ENCODE assay signal across 8 cellular contexts in the genomic region with DNA sequence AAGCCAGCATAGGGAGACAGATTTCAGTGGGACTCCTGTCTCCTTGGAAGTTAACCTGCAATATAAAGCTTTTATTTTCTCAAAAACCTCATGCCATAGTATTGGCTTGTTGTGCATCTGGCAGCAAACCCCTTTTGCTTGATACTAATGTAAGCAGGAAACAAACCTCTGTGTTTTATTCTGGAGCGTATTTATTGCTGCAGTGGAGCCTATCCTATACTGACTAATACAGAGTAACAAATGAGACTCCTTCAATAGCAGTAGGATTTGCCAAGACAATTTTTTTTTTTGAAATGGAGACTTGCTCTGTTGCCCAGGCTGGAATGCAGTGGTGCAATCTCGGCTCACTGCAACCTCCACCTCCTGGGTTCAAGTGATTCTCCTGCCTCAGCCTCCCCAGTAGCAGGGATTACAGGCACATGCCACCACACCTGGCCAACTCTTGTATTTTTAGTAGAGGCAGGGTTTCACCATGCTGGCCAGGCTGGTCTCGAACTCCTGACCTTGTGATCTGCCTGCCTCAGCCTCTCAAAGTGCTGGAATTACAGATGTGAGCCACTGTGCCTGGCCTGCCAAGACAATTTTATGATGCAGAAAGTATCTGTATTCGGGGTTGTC. TPM values are rescaled to one million over a fixed set of nuclear protein-coding genes. Genes with fewer than 3 reads are reported as not detected.
"Had no signal": no experiment of that assay in that cellular context is flagged by ENCODE, and none has a peak within 500 bp of the region (broad histone marks: within the 10 kb centered on the region; RNA-seq: fewer than 3 reads in every experiment).

No MANE protein-coding gene starts in this region.

RNA-seq across cellular contexts. Expression of gene FAM187B, which starts 7.5 kb away (rescaled TPM):
- total RNA-seq: activated CD8-positive, alpha-beta memory T cell treated with anti-CD3 and anti-CD28 coated beads, Interleukin-2, amount 10 ng/mL, durations not matched to agents 7 days and 5 days; activated CD8-positive, alpha-beta T cell treated with anti-CD3 and anti-CD28 coated beads, Interleukin-2, amount 10 ng/mL, durations not matched to agents 7 days and 5 days; activated T-cell treated with anti-CD3 and anti-CD28 coated beads, Interleukin-2, amount 50 U/mL, for 72 hours; activated T-helper 2 cell treated with anti-CD3 and anti-CD28 coated beads, Interferon-gamma antibody, Interleukin-2, Interleukin-4, amounts not matched to agents 10 μg/mL and 5 μg/mL and 100 μg/mL, durations not matched to agents 14 hours and 24 hours and 36 hours; astrocyte; NCI-H460; RPMI7951; T-helper 2 cell treated with Interferon-gamma antibody and Interleukin-4, amounts not matched to agents 100 ng/mL and 5 ng/mL, for 36 hours had no signal
